ENCODE assay signal across 9 cellular contexts in the genomic region with DNA sequence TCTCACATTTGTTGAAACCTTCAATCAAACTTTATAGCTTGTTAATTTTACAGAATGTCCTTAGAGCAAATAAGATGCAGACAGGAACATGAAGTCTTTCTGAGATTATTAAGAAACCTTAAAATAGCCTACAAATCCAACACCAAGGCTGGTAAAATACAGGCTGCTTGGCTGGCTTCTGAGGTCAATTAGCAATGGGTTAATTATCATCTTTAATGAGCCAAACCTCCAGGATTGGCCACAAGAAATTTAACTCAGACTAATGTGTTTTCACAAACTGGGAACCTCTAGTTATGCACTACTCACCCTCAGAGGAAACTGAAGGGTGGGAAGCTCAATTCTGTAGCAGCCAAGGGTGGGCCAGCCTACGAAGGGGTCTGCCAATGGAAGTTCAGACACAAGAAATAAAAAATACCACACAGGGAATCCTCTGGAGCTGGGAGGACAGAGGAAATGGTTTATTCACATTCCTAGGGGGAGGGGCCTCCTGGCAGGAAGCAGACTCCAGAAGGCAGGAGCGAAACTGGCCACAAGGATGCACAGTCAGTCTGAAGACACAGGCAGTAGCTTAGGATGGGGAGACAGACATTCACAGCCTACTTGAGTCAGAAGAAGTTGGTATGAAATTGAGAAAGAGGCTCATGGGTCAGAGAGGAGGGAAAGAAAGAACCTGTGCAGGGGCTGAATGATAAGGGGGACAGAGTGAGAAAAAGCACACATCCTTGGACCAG. TPM values are rescaled to one million over a fixed set of nuclear protein-coding genes. Genes with fewer than 3 reads are reported as not detected.
A peak's percentile ranks its signal among the peaks of the same experiment; 100 is the strongest.
DNase-seq lines count a peak whose midpoint lies in the region; ATAC-seq and TF ChIP-seq lines count a peak whose summit lies in the region.
"Had no signal": no experiment of that assay in that cellular context is flagged by ENCODE, and none has a peak within 500 bp of the region (broad histone marks: within the 10 kb centered on the region; RNA-seq: fewer than 3 reads in every experiment).

No MANE protein-coding gene starts in this region.

- ATAC-seq in GM19035 (IDR thresholded peaks at IDR 0.05; ENCODE audit: unreplicated experiment) (no peak), HG02840 (IDR thresholded peaks at IDR 0.05; ENCODE audit: low FRiP score, unreplicated experiment) (no peak)
- ATAC-seq: Panc1 had no signal

- no peaks in the 10 kb centered on the region for H3K36me3 ChIP-seq in NT2/D1 (ENCODE audit: insufficient read depth, insufficient read length, low read length)
- no peaks in the 10 kb centered on the region for H3K36me3 ChIP-seq in duodenal mucosa (ENCODE audit: control insufficient read depth in 1 of 2, insufficient read depth in 2 of 2, low read length in 2 of 2)

- H3K4me3 ChIP-seq in NT2/D1 (ENCODE audit: insufficient read length, low read depth), result no peak overlapping the region
- H3K4me3 ChIP-seq in duodenal mucosa (ENCODE audit: low read depth in 1 of 2, low read length in 2 of 2), result peak overlapping the region in 1 of 2 donors; percentile 62

- in situ Hi-C loops in GM13977 (cut with MboI; ENCODE audit: low pct_unique_long_range_greater_than_20kb, low sequenced_read_pairs, unreplicated experiment), result loop anchor here (10.0 kb wide), 1 partner anchor 154 kb away; no protein-coding TSS in a partner anchor

- H3K4me1 ChIP-seq in NT2/D1 (ENCODE audit: insufficient read depth, insufficient read length) (peaks cover 14% of the 10 kb centered on the region), duodenal mucosa (ENCODE audit: control insufficient read depth in 1 of 2, insufficient read depth in 2 of 2, low read length in 2 of 2) (peaks cover 61 to 74% of the 10 kb centered on the region in 2 donors)

- H3K9ac ChIP-seq in NT2/D1 (ENCODE audit: insufficient read length, low read depth), result no peak overlapping the region
- peak overlapping the region in 1 of 2 donors; percentile 57 for H3K9ac ChIP-seq in duodenal mucosa (ENCODE audit: low read depth in 1 of 2, low read length in 2 of 2)

- H3K27me3 ChIP-seq in NT2/D1 (ENCODE audit: insufficient read depth, insufficient read length) (no peaks in the 10 kb centered on the region), duodenal mucosa (ENCODE audit: control insufficient read depth in 1 of 2, insufficient read depth in 2 of 2, low read length in 2 of 2) (no peaks in the 10 kb centered on the region)

- TF ChIP-seq CTCF in GM13977 (IDR thresholded peaks at IDR 0.05; ENCODE audit: extremely low read depth, insufficient read depth, missing control alignments), result no peak

- DNase-seq in Daoy (ENCODE audit: low read depth) (peak; percentile 92), NT2/D1 (ENCODE audit: low read depth, low spot score) (peak; percentile 55), mucosa of gallbladder (ENCODE audit: low spot score) (peak; percentile 45), HT-29 (ENCODE audit: low spot score) (no peak), GM13977 (ENCODE audit: low spot score) (no peak)

- no peaks in the 10 kb centered on the region for H3K9me3 ChIP-seq in NT2/D1 (ENCODE audit: insufficient read depth, low read length)
- no peaks in the 10 kb centered on the region for H3K9me3 ChIP-seq in duodenal mucosa (ENCODE audit: control insufficient read depth in 1 of 2, low read length in 2 of 2)

- peak overlapping the region; percentile 53 for H3K27ac ChIP-seq in duodenal mucosa (ENCODE audit: low read depth, low read length)

RNA-seq across cellular contexts. Expression of a gene that starts 36.1 kb away (rescaled TPM):
- total RNA-seq in Daoy (2014; rRNA removed; shearing (Covaris generic)), result 10.4 and 12.2 TPM in 2 replicates
- 20.8 TPM for total RNA-seq in mucosa of gallbladder
- 0.31 and 0.55 TPM in 2 replicates for total RNA-seq in HT-29 (2014; rRNA removed; shearing (Covaris generic))

RNA-seq across cellular contexts. Expression of a gene that starts 49.1 kb away (rescaled TPM):
- 83.3 and 93.3 TPM in 2 replicates for total RNA-seq in Daoy (2014; rRNA removed; shearing (Covaris generic))
- 31.8 TPM for total RNA-seq in mucosa of gallbladder
- 54.1 and 56.8 TPM in 2 replicates for total RNA-seq in HT-29 (2014; rRNA removed; shearing (Covaris generic))

Comparison
In these comparisons a context has a peak if more than half of its experiments do, and no peak if none do; other contexts are left out.
1. DNase-seq: peak in Daoy (single experiment), NT2/D1 (single experiment) and mucosa of gallbladder (single experiment); none in HT-29 (single experiment) and GM13977 (single experiment).